8 cellular contexts compared by ENCODE assay signal in genomic region chr7:19122018-19122588, GRCh38. TPM values are rescaled to one million over a fixed set of nuclear protein-coding genes. Genes with fewer than 3 reads are reported as not detected.
DNase-seq lines count a peak whose midpoint lies in the region; ATAC-seq and TF ChIP-seq lines count a peak whose summit lies in the region.

No MANE protein-coding gene starts in this region.

- no peak overlapping the region for H3K9ac ChIP-seq in OCI-LY3 (ENCODE audit: low read length)

- H3K9me3 ChIP-seq in heart left ventricle = no peaks in the 10 kb centered on the region
- no peaks in the 10 kb centered on the region for H3K9me3 ChIP-seq in OCI-LY3 (ENCODE audit: insufficient read depth, low read length)
- H3K9me3 ChIP-seq in upper lobe of right lung = no peaks in the 10 kb centered on the region

- intact Hi-C loops in heart left ventricle (cut with DNase I) = loop anchor here in 1 of 10 donors (10.0 kb wide), 1 partner anchor 543 kb away; no protein-coding TSS in a partner anchor
- intact Hi-C loops in left ventricle myocardium superior (cut with micrococcal nuclease) = no loop called here
- intact Hi-C loops in upper lobe of right lung (cut with DNase I) = no loop called here

- no peaks in the 10 kb centered on the region for H3K36me3 Mint-ChIP-seq in activated naive CD8-positive, alpha-beta T cell treated with anti-CD3 and anti-CD28 coated beads for 36 hours

- no peaks in the 10 kb centered on the region for H4K20me1 ChIP-seq in OCI-LY3 (ENCODE audit: insufficient read depth, low read length)

- H3K4me2 ChIP-seq in OCI-LY3 (ENCODE audit: low read length) = no peak overlapping the region

- no peaks in the 10 kb centered on the region for H3K4me1 Mint-ChIP-seq in activated naive CD8-positive, alpha-beta T cell treated with anti-CD3 and anti-CD28 coated beads for 36 hours

- H3K36me3 ChIP-seq in heart left ventricle = no peaks in the 10 kb centered on the region
- no peaks in the 10 kb centered on the region for H3K36me3 ChIP-seq in OCI-LY3 (replicated peaks; ENCODE audit: low read depth, low read length)
- H3K36me3 ChIP-seq in upper lobe of right lung = no peaks in the 10 kb centered on the region

- ATAC-seq in heart left ventricle (no peak), left ventricle myocardium superior (no peak), upper lobe of right lung (no peak), HG03442 (IDR thresholded peaks at IDR 0.05; ENCODE audit: unreplicated experiment) (no peak), GM19463 (IDR thresholded peaks at IDR 0.05; ENCODE audit: unreplicated experiment) (no peak)

- H3K4me3 Mint-ChIP-seq in activated naive CD8-positive, alpha-beta T cell treated with anti-CD3 and anti-CD28 coated beads for 36 hours = no peak overlapping the region

- 43 to 49% (median 45%) methylated on average over 2 of the region's 2 CpGs for WGBS in heart left ventricle, 4 donors

- TF ChIP-seq CTCF in heart left ventricle (IDR thresholded peaks at IDR 0.05) = peak in 11 of 12 donors; percentile 19 to 57 (median 40)
- TF ChIP-seq CTCF in OCI-LY3 (IDR thresholded peaks at IDR 0.05; ENCODE audit: low read depth, low read length) = peak; percentile 54
- TF ChIP-seq CTCF in epithelial cell of proximal tubule (conservative IDR thresholded peaks at IDR 0.05; ENCODE audit: low read depth, low read length) = peak; percentile 89
- TF ChIP-seq CTCF in upper lobe of right lung (IDR thresholded peaks at IDR 0.05) = peak; percentile 19

- H3K27me3 ChIP-seq in heart left ventricle = peaks cover 8 to 90% (median 52%) of the 10 kb centered on the region in 9 donors
- H3K27me3 ChIP-seq in OCI-LY3 (ENCODE audit: low read depth, low read length) = no peaks in the 10 kb centered on the region; the same call in 1 of the 2 replicates
- peaks cover 70% of the 10 kb centered on the region for H3K27me3 ChIP-seq in upper lobe of right lung

- H2AFZ ChIP-seq in OCI-LY3 (ENCODE audit: low read depth, low read length) = no peak overlapping the region

- H3K4me3 ChIP-seq in heart left ventricle = no peak overlapping the region
- no peak overlapping the region for H3K4me3 ChIP-seq in OCI-LY3 (ENCODE audit: low read length)
- H3K4me3 ChIP-seq in epithelial cell of proximal tubule (ENCODE audit: low read depth, low read length) = no peak overlapping the region
- H3K4me3 ChIP-seq in upper lobe of right lung = no peak overlapping the region

- no peak overlapping the region for H3K27ac Mint-ChIP-seq in activated naive CD8-positive, alpha-beta T cell treated with anti-CD3 and anti-CD28 coated beads for 36 hours

- H3K27ac ChIP-seq in heart left ventricle (no peak overlapping the region), OCI-LY3 (ENCODE audit: low read length) (no peak overlapping the region), upper lobe of right lung (no peak overlapping the region)

- no peaks in the 10 kb centered on the region for H3K79me2 ChIP-seq in OCI-LY3 (ENCODE audit: low read length)

- no peak for TF ChIP-seq POLR2A in heart left ventricle (IDR thresholded peaks at IDR 0.05)

- H3K9me3 Mint-ChIP-seq in activated naive CD8-positive, alpha-beta T cell treated with anti-CD3 and anti-CD28 coated beads for 36 hours = peaks cover 1% of the 10 kb centered on the region

- H3K27me3 Mint-ChIP-seq in activated naive CD8-positive, alpha-beta T cell treated with anti-CD3 and anti-CD28 coated beads for 36 hours = peaks cover 48% of the 10 kb centered on the region

- DNase-seq in heart left ventricle (no peak), left ventricle myocardium superior (no peak), epithelial cell of proximal tubule (ENCODE audit: low read depth) (peak; percentile 12), upper lobe of right lung (no peak)
- no peak for DNase-seq in activated naive CD8-positive, alpha-beta T cell treated with anti-CD3 and anti-CD28 coated beads for 36 hours

- H3K4me1 ChIP-seq in heart left ventricle = peaks cover 0 to 21% (median 0%) of the 10 kb centered on the region in 12 donors
- H3K4me1 ChIP-seq in OCI-LY3 (ENCODE audit: low read length) = no peaks in the 10 kb centered on the region
- no peaks in the 10 kb centered on the region for H3K4me1 ChIP-seq in upper lobe of right lung

RNA-seq across cellular contexts. Expression of gene TWIST1, which starts 4.7 kb away (rescaled TPM):
- total RNA-seq in heart left ventricle (1 to 10 TPM in 4 of 9 donors, under 1 TPM in 5; 0.38 to 4.6 (median 0.87) TPM), left ventricle myocardium superior (1.3 TPM), epithelial cell of proximal tubule (0.22 TPM in 1 of 2 replicates, not detected in the other), upper lobe of right lung (not detected)
- polyA plus RNA-seq in heart left ventricle = 1 to 10 TPM; 1.1 to 1.7 TPM
- total RNA-seq in activated naive CD8-positive, alpha-beta T cell treated with anti-CD3 and anti-CD28 coated beads for 36 hours = not detected

RNA-seq across cellular contexts. Expression of gene FERD3L, which starts 23.1 kb away (rescaled TPM):
- not detected for total RNA-seq in heart left ventricle
- polyA plus RNA-seq in heart left ventricle = not detected
- total RNA-seq in left ventricle myocardium superior = not detected
- not detected in 2 replicates for total RNA-seq in epithelial cell of proximal tubule
- not detected for total RNA-seq in upper lobe of right lung
- not detected for total RNA-seq in activated naive CD8-positive, alpha-beta T cell treated with anti-CD3 and anti-CD28 coated beads for 36 hours

Comparison
In these comparisons a context has a peak if more than half of its experiments do, and no peak if none do; other contexts are left out.
1. CTCF ChIP-seq: peak in every context shown above with its lines; median percentile 89 in epithelial cell of proximal tubule; 54 in OCI-LY3; 40 in heart left ventricle; 19 in upper lobe of right lung.